In the genomic region with DNA sequence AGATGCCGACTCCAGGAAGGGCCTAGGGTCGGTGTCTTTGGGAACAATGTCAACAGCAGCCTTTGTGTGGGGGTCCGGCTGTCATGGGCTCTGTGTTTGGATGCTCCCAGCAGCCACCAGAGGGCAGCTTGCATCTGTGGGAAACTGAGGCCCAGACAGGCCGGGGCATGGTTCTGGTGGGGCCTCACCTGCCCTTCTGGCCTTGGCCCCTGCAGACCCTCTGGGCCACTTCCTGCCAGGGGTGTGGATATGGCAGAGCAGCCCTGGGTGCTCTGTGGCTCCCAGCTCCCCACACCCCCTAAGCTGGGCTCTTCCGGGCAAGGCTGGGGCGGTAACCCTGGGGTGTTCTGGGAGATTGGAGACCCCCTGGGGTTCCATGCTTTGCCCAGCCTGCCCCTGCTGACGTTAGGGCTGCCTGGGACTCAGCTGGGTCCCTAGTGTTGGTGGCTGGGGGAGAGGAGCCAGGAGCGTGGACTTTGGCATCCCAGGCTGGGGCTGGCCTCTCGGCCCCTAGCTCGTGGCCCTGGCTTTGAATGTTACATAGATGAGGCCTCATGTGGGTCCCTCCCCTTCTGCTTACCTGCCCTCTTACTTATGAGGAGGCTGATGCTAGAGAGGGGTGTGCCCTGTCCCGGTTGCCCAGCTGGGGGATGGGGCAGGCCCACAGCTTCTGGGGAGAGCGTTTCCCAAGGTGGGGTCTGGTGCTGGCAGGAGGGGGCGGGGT, we compare ENCODE assay signal across 1 cellular context.
A peak's percentile ranks its signal among the peaks of the same experiment; 100 is the strongest.
TF ChIP-seq lines count a peak whose summit lies in the region.

No MANE protein-coding gene starts in this region.

TF ChIP-seq in HepG2, 621 proteins besides CTCF, POLR2A, EP300 and RAD21 (continued from another document and continues in another):
- peak; percentile 91 for TF ChIP-seq PAXIP1 (CRISPR knock-in tag; conservative IDR thresholded peaks at IDR 0.05)
- no peak for TF ChIP-seq TBP (CRISPR knock-in tag; IDR thresholded peaks at IDR 0.05)
- no peak for TF ChIP-seq ZNF331 (CRISPR knock-in tag; IDR thresholded peaks at IDR 0.05)
- no peak for TF ChIP-seq HOXA7 (CRISPR knock-in tag; IDR thresholded peaks at IDR 0.05)
- no peak for TF ChIP-seq ZNF343 (CRISPR knock-in tag; IDR thresholded peaks at IDR 0.05)
- TF ChIP-seq ZNF746 (CRISPR knock-in tag; IDR thresholded peaks at IDR 0.05) = peak; percentile 37; the same call in 1 of the 2 replicates
- TF ChIP-seq ZBTB49 (CRISPR knock-in tag; IDR thresholded peaks at IDR 0.05; ENCODE audit: borderline replicate concordance) = no peak
- no peak for TF ChIP-seq TRIM24 (CRISPR knock-in tag; IDR thresholded peaks at IDR 0.05)
- TF ChIP-seq ZNF629 (CRISPR knock-in tag; conservative IDR thresholded peaks at IDR 0.05) = no peak
- TF ChIP-seq NFYC (CRISPR knock-in tag; IDR thresholded peaks at IDR 0.05) = no peak
- no peak for TF ChIP-seq SUZ12 (IDR thresholded peaks at IDR 0.05; ENCODE audit: low read depth, low read length)
- TF ChIP-seq, protein P1, sequence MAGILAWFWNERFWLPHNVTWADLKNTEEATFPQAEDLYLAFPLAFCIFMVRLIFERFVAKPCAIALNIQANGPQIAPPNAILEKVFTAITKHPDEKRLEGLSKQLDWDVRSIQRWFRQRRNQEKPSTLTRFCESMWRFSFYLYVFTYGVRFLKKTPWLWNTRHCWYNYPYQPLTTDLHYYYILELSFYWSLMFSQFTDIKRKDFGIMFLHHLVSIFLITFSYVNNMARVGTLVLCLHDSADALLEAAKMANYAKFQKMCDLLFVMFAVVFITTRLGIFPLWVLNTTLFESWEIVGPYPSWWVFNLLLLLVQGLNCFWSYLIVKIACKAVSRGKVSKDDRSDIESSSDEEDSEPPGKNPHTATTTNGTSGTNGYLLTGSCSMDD (CRISPR knock-in tag; IDR thresholded peaks at IDR 0.05) = no peak
- TF ChIP-seq ZFYVE20 (CRISPR knock-in tag; IDR thresholded peaks at IDR 0.05; ENCODE audit: borderline replicate concordance, low read depth) = no peak
- TF ChIP-seq ZNF292 (CRISPR knock-in tag; IDR thresholded peaks at IDR 0.05; ENCODE audit: borderline replicate concordance, low read depth) = no peak
- TF ChIP-seq, protein P2, sequence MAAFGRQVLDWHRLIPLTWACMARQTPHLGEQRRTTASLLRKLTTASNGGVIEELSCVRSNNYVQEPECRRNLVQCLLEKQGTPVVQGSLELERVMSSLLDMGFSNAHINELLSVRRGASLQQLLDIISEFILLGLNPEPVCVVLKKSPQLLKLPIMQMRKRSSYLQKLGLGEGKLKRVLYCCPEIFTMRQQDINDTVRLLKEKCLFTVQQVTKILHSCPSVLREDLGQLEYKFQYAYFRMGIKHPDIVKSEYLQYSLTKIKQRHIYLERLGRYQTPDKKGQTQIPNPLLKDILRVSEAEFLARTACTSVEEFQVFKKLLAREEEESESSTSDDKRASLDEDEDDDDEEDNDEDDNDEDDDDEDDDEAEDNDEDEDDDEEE (CRISPR knock-in tag; IDR thresholded peaks at IDR 0.05) = no peak
- TF ChIP-seq, protein P3, sequence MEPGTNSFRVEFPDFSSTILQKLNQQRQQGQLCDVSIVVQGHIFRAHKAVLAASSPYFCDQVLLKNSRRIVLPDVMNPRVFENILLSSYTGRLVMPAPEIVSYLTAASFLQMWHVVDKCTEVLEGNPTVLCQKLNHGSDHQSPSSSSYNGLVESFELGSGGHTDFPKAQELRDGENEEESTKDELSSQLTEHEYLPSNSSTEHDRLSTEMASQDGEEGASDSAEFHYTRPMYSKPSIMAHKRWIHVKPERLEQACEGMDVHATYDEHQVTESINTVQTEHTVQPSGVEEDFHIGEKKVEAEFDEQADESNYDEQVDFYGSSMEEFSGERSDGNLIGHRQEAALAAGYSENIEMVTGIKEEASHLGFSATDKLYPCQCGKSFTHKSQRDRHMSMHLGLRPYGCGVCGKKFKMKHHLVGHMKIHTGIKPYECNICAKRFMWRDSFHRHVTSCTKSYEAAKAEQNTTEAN (CRISPR knock-in tag; conservative IDR thresholded peaks at IDR 0.05) = 0 out of 2 replicates have a peak, but pooled peaks have one; percentile 16
- TF ChIP-seq ASH2L (IDR thresholded peaks at IDR 0.05; ENCODE audit: insufficient read length, low read depth, low read length) = peak; percentile 35
- no peak for TF ChIP-seq HCFC1 (IDR thresholded peaks at IDR 0.05; ENCODE audit: low read depth, low read length)
- 0 out of 2 replicates have a peak, but pooled peaks have one; percentile 39 for TF ChIP-seq ERF (CRISPR knock-in tag; IDR thresholded peaks at IDR 0.05)
- no peak for TF ChIP-seq ZNF512 (CRISPR knock-in tag; IDR thresholded peaks at IDR 0.05)
- TF ChIP-seq RFXAP (CRISPR knock-in tag; IDR thresholded peaks at IDR 0.05; ENCODE audit: borderline replicate concordance) = no peak
- TF ChIP-seq RFXANK (CRISPR knock-in tag; IDR thresholded peaks at IDR 0.05) = no peak
- TF ChIP-seq SMC3 (IDR thresholded peaks at IDR 0.05; ENCODE audit: low read length) = no peak
- TF ChIP-seq SIN3A (IDR thresholded peaks at IDR 0.05; ENCODE audit: borderline replicate concordance, low read depth, low read length) = no peak
- no peak for TF ChIP-seq SOX6 (IDR thresholded peaks at IDR 0.05)
- peak; percentile 36; the same call in 1 of the 2 replicates for TF ChIP-seq SOX6 (CRISPR knock-in tag; IDR thresholded peaks at IDR 0.05)
- TF ChIP-seq PRPF4 (IDR thresholded peaks at IDR 0.05; ENCODE audit: low read depth, low read length, poor library complexity, severe bottlenecking) = no peak
- no peak for TF ChIP-seq ZNF441 (CRISPR knock-in tag; IDR thresholded peaks at IDR 0.05; ENCODE audit: borderline replicate concordance)
- TF ChIP-seq ZNF510 (CRISPR knock-in tag; IDR thresholded peaks at IDR 0.05; ENCODE audit: low read depth) = no peak
- no peak for TF ChIP-seq ZNF83 (CRISPR knock-in tag; IDR thresholded peaks at IDR 0.05; ENCODE audit: borderline replicate concordance)
- TF ChIP-seq HBP1 (CRISPR knock-in tag; IDR thresholded peaks at IDR 0.05; ENCODE audit: low read depth) = no peak
- no peak for TF ChIP-seq POGZ (CRISPR knock-in tag; IDR thresholded peaks at IDR 0.05)
- TF ChIP-seq SP2 (CRISPR knock-in tag; IDR thresholded peaks at IDR 0.05) = no peak
- peak; percentile 74 for TF ChIP-seq ZBTB7B (CRISPR knock-in tag; IDR thresholded peaks at IDR 0.05)
- TF ChIP-seq SOX5 (CRISPR knock-in tag; IDR thresholded peaks at IDR 0.05; ENCODE audit: borderline replicate concordance) = peak; percentile 41; the same call in 1 of the 2 replicates
- peak; percentile 70 for TF ChIP-seq KDM6A (CRISPR knock-in tag; IDR thresholded peaks at IDR 0.05; ENCODE audit: low read depth)
- peak; percentile 30; the same call in 1 of the 2 replicates for TF ChIP-seq ATF2 (CRISPR knock-in tag; IDR thresholded peaks at IDR 0.05)
- no peak for TF ChIP-seq MIER3 (CRISPR knock-in tag; IDR thresholded peaks at IDR 0.05; ENCODE audit: borderline replicate concordance)
- TF ChIP-seq MLX (CRISPR knock-in tag; IDR thresholded peaks at IDR 0.05) = no peak
- no peak for TF ChIP-seq ZSCAN5A (CRISPR knock-in tag; IDR thresholded peaks at IDR 0.05; ENCODE audit: borderline replicate concordance)
- no peak for TF ChIP-seq ZNF619 (CRISPR knock-in tag; IDR thresholded peaks at IDR 0.05)
- TF ChIP-seq, protein P4, sequence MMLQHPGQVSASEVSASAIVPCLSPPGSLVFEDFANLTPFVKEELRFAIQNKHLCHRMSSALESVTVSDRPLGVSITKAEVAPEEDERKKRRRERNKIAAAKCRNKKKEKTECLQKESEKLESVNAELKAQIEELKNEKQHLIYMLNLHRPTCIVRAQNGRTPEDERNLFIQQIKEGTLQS (CRISPR knock-in tag; IDR thresholded peaks at IDR 0.05) = no peak
- no peak for TF ChIP-seq ZNF335 (CRISPR knock-in tag; IDR thresholded peaks at IDR 0.05)
- TF ChIP-seq MAFG (CRISPR knock-in tag; IDR thresholded peaks at IDR 0.05) = no peak
- TF ChIP-seq POLR2AphosphoS5 (IDR thresholded peaks at IDR 0.05; ENCODE audit: low read depth, low read length) = no peak
- TF ChIP-seq ISL2 (CRISPR knock-in tag; IDR thresholded peaks at IDR 0.05) = no peak
- no peak for TF ChIP-seq ZNF326 (CRISPR knock-in tag; IDR thresholded peaks at IDR 0.05; ENCODE audit: borderline replicate concordance)
- no peak for TF ChIP-seq SIN3B (IDR thresholded peaks at IDR 0.05; ENCODE audit: low read length)
- TF ChIP-seq NFRKB (IDR thresholded peaks at IDR 0.05) = no peak
- TF ChIP-seq ZSCAN25 (CRISPR knock-in tag; IDR thresholded peaks at IDR 0.05) = peak; percentile 39; the same call in 1 of the 2 replicates
